Comparison of ENCODE assay signal across 8 cellular contexts in genomic region chr4:76090241-76090691, GRCh38. TPM values are rescaled to one million over a fixed set of nuclear protein-coding genes. Genes with fewer than 3 reads are reported as not detected.
DNase-seq lines count a peak whose midpoint lies in the region; ATAC-seq and TF ChIP-seq lines count a peak whose summit lies in the region.

No MANE protein-coding gene starts in this region.

- no peak overlapping the region for H3K4me2 ChIP-seq in Loucy (ENCODE audit: low read depth, low read length, poor library complexity, severe bottlenecking)

- H3K9ac ChIP-seq in Loucy (ENCODE audit: low read depth, low read length, poor library complexity, severe bottlenecking): no peak overlapping the region

- H3K36me3 Mint-ChIP-seq in central memory CD8-positive, alpha-beta T cell (ENCODE audit: insufficient read depth): no peaks in the 10 kb centered on the region
- no peaks in the 10 kb centered on the region for H3K36me3 Mint-ChIP-seq in naive thymus-derived CD8-positive, alpha-beta T cell

- DNase-seq in central memory CD8-positive, alpha-beta T cell (ENCODE audit: low spot score in 2 of 2): no peak
- peak in 1 of 10 donors; percentile 7 for DNase-seq in naive thymus-derived CD8-positive, alpha-beta T cell
- no peak for DNase-seq in activated CD8-positive, alpha-beta memory T cell treated with anti-CD3 and anti-CD28 coated beads, Interleukin-2, amount 50 U/mL, for 48 hours
- DNase-seq in COR-L47 (lab: John Stamatoyannopoulos, UW): no peak
- DNase-seq in stimulated activated CD4-positive, alpha-beta T cell treated with anti-CD3 and anti-CD28 coated beads, Interleukin-2, amount 100 ng/mL, for 24 hours: no peak

- no peaks in the 10 kb centered on the region for H3K27me3 ChIP-seq in Loucy (ENCODE audit: insufficient read depth, low read length, poor library complexity, severe bottlenecking)

- no peaks in the 10 kb centered on the region for H3K9me2 ChIP-seq in Loucy (replicated peaks; ENCODE audit: low read depth, low read length)

- H3K4me3 ChIP-seq in Loucy (ENCODE audit: low read length, poor library complexity, severe bottlenecking): no peak overlapping the region

- no peaks in the 10 kb centered on the region for H3K9me3 ChIP-seq in Loucy (ENCODE audit: insufficient read depth, low read depth, low read length)

- H3K9me3 Mint-ChIP-seq in central memory CD8-positive, alpha-beta T cell: no peaks in the 10 kb centered on the region
- no peaks in the 10 kb centered on the region for H3K9me3 Mint-ChIP-seq in naive thymus-derived CD8-positive, alpha-beta T cell

- peak overlapping the region; percentile 41 for H2AFZ ChIP-seq in Loucy (ENCODE audit: low read length)

- no peaks in the 10 kb centered on the region for H3K79me2 ChIP-seq in Loucy (ENCODE audit: insufficient read depth, low read length)

- no peak overlapping the region for H3K4me3 Mint-ChIP-seq in central memory CD8-positive, alpha-beta T cell
- H3K4me3 Mint-ChIP-seq in naive thymus-derived CD8-positive, alpha-beta T cell: no peak overlapping the region

- no peaks in the 10 kb centered on the region for H3K4me1 ChIP-seq in Loucy (ENCODE audit: insufficient read depth, low read length, poor library complexity, severe bottlenecking)

- no peaks in the 10 kb centered on the region for H3K36me3 ChIP-seq in Loucy (ENCODE audit: insufficient read depth, low read length)

- no peaks in the 10 kb centered on the region for H4K20me1 ChIP-seq in Loucy (ENCODE audit: insufficient read depth, low read length, poor library complexity, severe bottlenecking)

- no peak overlapping the region for H3K27ac Mint-ChIP-seq in central memory CD8-positive, alpha-beta T cell (ENCODE audit: low read depth)
- H3K27ac Mint-ChIP-seq in naive thymus-derived CD8-positive, alpha-beta T cell: no peak overlapping the region

- no peak for TF ChIP-seq CTCF in Loucy (conservative IDR thresholded peaks at IDR 0.05; ENCODE audit: low read length)

- ATAC-seq in GM18868 (IDR thresholded peaks at IDR 0.05; ENCODE audit: unreplicated experiment) (peak; percentile 95), HG03095 (IDR thresholded peaks at IDR 0.05; ENCODE audit: unreplicated experiment) (no peak)
- peak; percentile 54 for ATAC-seq in central memory CD8-positive, alpha-beta T cell (replicated peaks; ENCODE audit: extremely low read depth, poor library complexity, severe bottlenecking)
- ATAC-seq in naive thymus-derived CD8-positive, alpha-beta T cell: peak; percentile 25 to 54

- peaks cover 9% of the 10 kb centered on the region for H3K27me3 Mint-ChIP-seq in central memory CD8-positive, alpha-beta T cell
- H3K27me3 Mint-ChIP-seq in naive thymus-derived CD8-positive, alpha-beta T cell: peaks cover 0 to 5% (median 1%) of the 10 kb centered on the region in 5 donors

- H3K4me1 Mint-ChIP-seq in central memory CD8-positive, alpha-beta T cell: no peaks in the 10 kb centered on the region
- H3K4me1 Mint-ChIP-seq in naive thymus-derived CD8-positive, alpha-beta T cell: peaks cover 0 to 7% (median 0%) of the 10 kb centered on the region in 4 donors

- H3F3A ChIP-seq in Loucy (ENCODE audit: low read depth): no peaks in the 10 kb centered on the region

- POLR2A ChIA-PET in naive thymus-derived CD8-positive, alpha-beta T cell (lab: Charles Lee): no interaction called here

RNA-seq across cellular contexts. Expression of gene ART3, which starts 15.8 kb away (rescaled TPM):
- not detected for total RNA-seq in naive thymus-derived CD8-positive, alpha-beta T cell
- polyA plus RNA-seq in naive thymus-derived CD8-positive, alpha-beta T cell: not detected

RNA-seq across cellular contexts. Expression of gene CXCL11, which starts 54.4 kb away (rescaled TPM):
- total RNA-seq in naive thymus-derived CD8-positive, alpha-beta T cell: not detected
- polyA plus RNA-seq in naive thymus-derived CD8-positive, alpha-beta T cell: not detected

RNA-seq across cellular contexts. Expression of gene NUP54, which starts 57.9 kb away (rescaled TPM):
- 10 to 100 TPM; 50.8 to 59.9 TPM for total RNA-seq in naive thymus-derived CD8-positive, alpha-beta T cell
- polyA plus RNA-seq in naive thymus-derived CD8-positive, alpha-beta T cell: 10 to 100 TPM; 36.8 to 40.0 (median 37.8) TPM
